ENCODE assay signal across 8 cellular contexts in the genomic region with DNA sequence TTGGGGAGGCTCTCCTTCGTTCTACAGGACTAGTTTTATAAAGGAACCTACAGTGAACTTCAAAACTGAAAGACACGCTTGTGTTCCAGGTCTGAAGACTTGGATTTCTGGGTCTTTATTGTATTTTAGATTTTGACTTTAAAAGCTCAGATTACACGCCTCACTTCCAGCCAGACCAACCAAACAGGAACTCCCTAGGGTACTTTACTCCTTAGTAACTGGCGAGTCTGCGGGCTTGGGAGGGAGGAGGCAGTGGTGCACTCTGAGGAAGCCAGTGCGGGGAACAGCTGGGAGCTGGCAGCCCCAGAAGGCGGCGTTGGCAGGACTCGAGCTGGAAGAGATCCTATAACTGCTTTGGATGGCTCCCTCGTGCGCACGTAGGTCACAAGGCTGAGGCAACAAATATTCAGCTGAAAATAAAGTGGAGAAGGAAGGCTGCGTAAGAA. TPM values are rescaled to one million over a fixed set of nuclear protein-coding genes. Genes with fewer than 3 reads are reported as not detected.
A peak's percentile ranks its signal among the peaks of the same experiment; 100 is the strongest.
DNase-seq lines count a peak whose midpoint lies in the region; ATAC-seq, FAIRE-seq and TF ChIP-seq lines count a peak whose summit lies in the region.

No MANE protein-coding gene starts in this region.

- no peaks in the 10 kb centered on the region for H3K9me2 ChIP-seq in PC-3 (replicated peaks; ENCODE audit: low read length)

- peak; percentile 56 for DNase-seq in Calu3
- DNase-seq in PC-3: peak; percentile 73
- DNase-seq in bronchial epithelial cell (ENCODE audit: low read depth): peak; percentile 53
- DNase-seq in retinal pigment epithelial cell (ENCODE audit: low read depth): peak; percentile 24
- no peak for DNase-seq in NCI-H128 (lab: John Stamatoyannopoulos, UW; ENCODE audit: unreplicated experiment)

- peak overlapping the region; percentile 88 for H3K27ac ChIP-seq in PC-3 (ENCODE audit: low read length)

- peak overlapping the region; percentile 85 for H3K4me2 ChIP-seq in PC-3 (ENCODE audit: low read length)

- H3K4me3 ChIP-seq in PC-3 (ENCODE audit: low read length) (peak overlapping the region; percentile 71), bronchial epithelial cell (ENCODE audit: low read depth, low read length) (peak overlapping the region; percentile 49), iPS-18c (ENCODE audit: insufficient read depth, low read depth, low read length) (peak overlapping the region; percentile 53; the same call in 1 of the 2 replicates), retinal pigment epithelial cell (ENCODE audit: low read length) (peak overlapping the region; percentile 54)

- CTCF ChIA-PET in Calu3 (lab: Charles Lee) (interaction anchor here (0.5 to 0.7 kb wide), 2 partner anchors 174 to 1217 kb away, joined by 3 read pairs; no protein-coding TSS in a partner anchor), PC-3 (lab: Charles Lee) (interaction anchor here (0.9 kb wide), 1 partner anchor 93 kb away, joined by 3 read pairs; no protein-coding TSS in a partner anchor)

- H3K36me3 ChIP-seq in PC-3 (ENCODE audit: low read depth, low read length) (no peaks in the 10 kb centered on the region), bronchial epithelial cell (ENCODE audit: control insufficient read depth, insufficient read depth, low read length) (no peaks in the 10 kb centered on the region)

- peaks cover 17% of the 10 kb centered on the region for H3K36me3 Mint-ChIP-seq in Calu3 (ENCODE audit: insufficient read depth, unreplicated experiment)

- H3F3A ChIP-seq in PC-3 (ENCODE audit: low read length, unreplicated experiment): no peaks in the 10 kb centered on the region

- H3K4me1 ChIP-seq in PC-3 (ENCODE audit: insufficient read depth, low read length): peaks cover 5% of the 10 kb centered on the region; the same call in 1 of the 2 replicates

- H3K9me3 Mint-ChIP-seq in Calu3 (ENCODE audit: low read depth, unreplicated experiment): no peaks in the 10 kb centered on the region

- FAIRE-seq in bronchial epithelial cell (lab: Jason Lieb, UNC): no peak

- H3K27me3 ChIP-seq in PC-3 (ENCODE audit: low read length) (no peaks in the 10 kb centered on the region), bronchial epithelial cell (ENCODE audit: control insufficient read depth, insufficient read depth, low read length) (no peaks in the 10 kb centered on the region)

- H3K4me1 Mint-ChIP-seq in Calu3 (ENCODE audit: low read depth, unreplicated experiment): peaks cover 15% of the 10 kb centered on the region

- H3K79me2 ChIP-seq in PC-3 (ENCODE audit: low read length): peaks cover 36% of the 10 kb centered on the region

- peak overlapping the region; percentile 93 for H2AFZ ChIP-seq in PC-3 (ENCODE audit: low read length)

- no peaks in the 10 kb centered on the region for H3K9me3 ChIP-seq in PC-3 (ENCODE audit: low read length)
- no peaks in the 10 kb centered on the region for H3K9me3 ChIP-seq in iPS-18c (ENCODE audit: control insufficient read depth, insufficient read depth, low read length)

- ATAC-seq in HG02870 (IDR thresholded peaks at IDR 0.05; ENCODE audit: unreplicated experiment) (peak; percentile 17), PC-3 (peak; percentile 78), HG03354 (IDR thresholded peaks at IDR 0.05; ENCODE audit: poor library complexity, severe bottlenecking, unreplicated experiment) (no peak)

- no peaks in the 10 kb centered on the region for H3K27me3 Mint-ChIP-seq in Calu3 (ENCODE audit: unreplicated experiment)

- H3K4me3 Mint-ChIP-seq in Calu3 (ENCODE audit: low read depth, unreplicated experiment): peak overlapping the region; percentile 91

- POLR2A ChIA-PET in PC-3 (lab: Charles Lee; ENCODE audit: unreplicated experiment): interaction anchor here (0.5 to 1.3 kb wide), 4 partner anchors 37 to 185 kb away, joined by 4 to 32 read pairs (median 4); no protein-coding TSS in a partner anchor

- peak overlapping the region; percentile 63 for H3K27ac Mint-ChIP-seq in Calu3 (ENCODE audit: unreplicated experiment)

- intact Hi-C loops in Calu3 (cut with micrococcal nuclease; ENCODE audit: unreplicated experiment): loop anchor here (2.0 to 5.0 kb wide), 2 partner anchors 28 to 92 kb away; no protein-coding TSS in a partner anchor
- intact Hi-C loops in PC-3 (cut with micrococcal nuclease): loop anchor here (5.0 kb wide), 1 partner anchor 92 kb away; no protein-coding TSS in a partner anchor

- no peak for TF ChIP-seq CTCF in Calu3 (IDR thresholded peaks at IDR 0.05; ENCODE audit: unreplicated experiment)
- 0 out of 2 replicates have a peak, but pooled peaks have one; percentile 11 for TF ChIP-seq CTCF in PC-3 (conservative IDR thresholded peaks at IDR 0.05; ENCODE audit: low read depth, low read length)
- TF ChIP-seq CTCF in bronchial epithelial cell (IDR thresholded peaks at IDR 0.05; ENCODE audit: insufficient read depth, low read length, severe bottlenecking): peak; percentile 13
- no peak for TF ChIP-seq CTCF in retinal pigment epithelial cell (conservative IDR thresholded peaks at IDR 0.05; ENCODE audit: low read depth, low read length)

- H3K9ac ChIP-seq in PC-3 (ENCODE audit: low read length): peak overlapping the region; percentile 76

- BruUV-seq in Calu3 (replicated peaks; lab: Mats Ljungman, UMichigan) (no TSS peak), PC-3 (replicated peaks; lab: Mats Ljungman, UMichigan) (TSS peak; percentile 94)

- no peaks in the 10 kb centered on the region for H4K20me1 ChIP-seq in PC-3 (ENCODE audit: low read length)

RNA-seq across cellular contexts. Expression of a gene that starts 0.4 kb away (rescaled TPM):
- total RNA-seq in Calu3 (2022) (7.4 and 7.8 TPM in 2 replicates), PC-3 (2014; rRNA removed) (28.5 and 33.7 TPM in 2 replicates), bronchial epithelial cell (13.4 and 15.5 TPM in 2 replicates)

Comparison
In these comparisons a context has a peak if more than half of its experiments do, and no peak if none do; other contexts are left out.
1. CTCF ChIP-seq: peak in PC-3 (single experiment) and bronchial epithelial cell (single experiment); none in Calu3 (single experiment) and retinal pigment epithelial cell (single experiment).
2. Peak in every context shown above with its lines, with median percentiles within 50 percentile points of each other: H3K4me3 ChIP-seq.